1 cellular context compared by ENCODE assay signal in genomic region chr4:4990857-4991540, GRCh38.
TF ChIP-seq lines count a peak whose summit lies in the region.

No MANE protein-coding gene starts in this region.

TF ChIP-seq in H1, 55 proteins besides CTCF, POLR2A, EP300 and RAD21 (continued from another document):
- no peak for TF ChIP-seq CHD7 (IDR thresholded peaks at IDR 0.05; ENCODE audit: insufficient replicate concordance, low read length)
- no peak for TF ChIP-seq POU5F1 (IDR thresholded peaks at IDR 0.05; ENCODE audit: low read depth, low read length)
